In genomic region chr18:62585274-62586147, GRCh38 we compare ENCODE assay signal across 8 cellular contexts.
A peak's percentile ranks its signal among the peaks of the same experiment; 100 is the strongest.
DNase-seq lines count a peak whose midpoint lies in the region; ATAC-seq and TF ChIP-seq lines count a peak whose summit lies in the region.

No MANE protein-coding gene starts in this region.

- WGBS in spleen, 5 donors: 60 to 82% (median 79%) methylated on average over 16 of the region's 16 CpGs

- H3K27ac ChIP-seq in spleen: no peak overlapping the region

- no peak overlapping the region for H3K4me3 ChIP-seq in spleen

- DNase-seq in activated T-cell treated with anti-CD3 and anti-CD28 coated beads for 48 hours (ENCODE audit: low read depth) (peak; percentile 43), hepatic stellate cell (ENCODE audit: low spot score) (no peak), inferior parietal cortex (ENCODE audit: extremely low spot score) (no peak), spleen (no peak), kidney tubule cell (ENCODE audit: low spot score) (no peak)
- peak; percentile 39 to 49 for DNase-seq in stimulated activated CD4-positive, alpha-beta T cell treated with anti-CD3 and anti-CD28 coated beads, Interleukin-15, amount 100 ng/mL, for 48 hours (ENCODE audit: low read depth in 2 of 2)

- H3K27me3 ChIP-seq in spleen (replicated peaks in 1 of 7): no peaks in the 10 kb centered on the region

- peak; percentile 20 for ATAC-seq in GM18868 (IDR thresholded peaks at IDR 0.05; ENCODE audit: unreplicated experiment)
- peak; percentile 21 for ATAC-seq in HG02981 (IDR thresholded peaks at IDR 0.05; ENCODE audit: unreplicated experiment)

- H3K36me3 ChIP-seq in spleen: peaks cover 0 to 28% (median 2%) of the 10 kb centered on the region in 6 donors

- TF ChIP-seq POLR2A in spleen (IDR thresholded peaks at IDR 0.05): no peak

- H3K4me1 ChIP-seq in spleen: peaks cover 11 to 38% (median 24%) of the 10 kb centered on the region in 6 donors

- no peak for TF ChIP-seq CTCF in spleen (IDR thresholded peaks at IDR 0.05 in 8 of 11, conservative IDR thresholded peaks at IDR 0.05 in 3 of 11)

- no peaks in the 10 kb centered on the region for H3K9me3 ChIP-seq in spleen

- intact Hi-C loops in spleen (cut with DNase I; ENCODE audit: low total_unique reads): loop anchor here (5.0 kb wide), 1 partner anchor 127 kb away; no protein-coding TSS in a partner anchor

Comparison
In these comparisons a context has a peak if more than half of its experiments do, and no peak if none do; other contexts are left out.
1. DNase-seq: peak in activated T-cell treated with anti-CD3 and anti-CD28 coated beads for 48 hours (single experiment) and stimulated activated CD4-positive, alpha-beta T cell treated with anti-CD3 and anti-CD28 coated beads, Interleukin-15, amount 100 ng/mL, for 48 hours (2 of 2); none in hepatic stellate cell (single experiment), inferior parietal cortex (single experiment), spleen (single experiment) and kidney tubule cell (single experiment).